In genomic region chr1:111629190-111629954, GRCh38 we compare ENCODE assay signal across 16 cellular contexts. TPM values are rescaled to one million over a fixed set of nuclear protein-coding genes. Genes with fewer than 3 reads are reported as not detected.
DNase-seq lines count a peak whose midpoint lies in the region; ATAC-seq, FAIRE-seq and TF ChIP-seq lines count a peak whose summit lies in the region.
"Had no signal": no experiment of that assay in that cellular context is flagged by ENCODE, and none has a peak within 500 bp of the region (broad histone marks: within the 10 kb centered on the region; RNA-seq: fewer than 3 reads in every experiment).

No MANE protein-coding gene starts in this region.

- H3K4me1 Mint-ChIP-seq in T-helper 2 cell treated with Interferon-gamma antibody and Interleukin-4, amounts not matched to agents 5 μg/mL and 100 μg/mL, for 36 hours (ENCODE audit: low read depth): peaks cover 73% of the 10 kb centered on the region
- H3K4me1 Mint-ChIP-seq in activated CD8-positive, alpha-beta T cell treated with anti-CD3 and anti-CD28 coated beads, Interleukin-2, amount 10 ng/mL, durations not matched to agents 7 days and 5 days (ENCODE audit: low read depth): peaks cover 76% of the 10 kb centered on the region
- H3K4me1 Mint-ChIP-seq in natural killer cell treated with Interleukin-12 subunit alpha and Interleukin-12 subunit beta and Interleukin-15 and Interleukin-18, amount 100 ng/mL, for 72 hours (ENCODE audit: low read depth in 2 of 2): peaks cover 50 to 76% of the 10 kb centered on the region in 2 donors

- H3K27ac ChIP-seq in tibial nerve: no peak overlapping the region
- H3K27ac ChIP-seq: prostate gland had no signal

- TF ChIP-seq EP300 in tibial nerve (IDR thresholded peaks at IDR 0.05): no peak

- H3K9me3 ChIP-seq in tibial nerve: no peaks in the 10 kb centered on the region
- H3K9me3 ChIP-seq: prostate gland had no signal

- no peaks in the 10 kb centered on the region for H3K36me3 ChIP-seq in tibial nerve
- H3K36me3 ChIP-seq: prostate gland had no signal

- peak overlapping the region; percentile 62 for H3K4me3 Mint-ChIP-seq in T-helper 2 cell treated with Interferon-gamma antibody and Interleukin-4, amounts not matched to agents 5 μg/mL and 100 μg/mL, for 36 hours
- H3K4me3 Mint-ChIP-seq in activated CD8-positive, alpha-beta T cell treated with anti-CD3 and anti-CD28 coated beads, Interleukin-2, amount 10 ng/mL, durations not matched to agents 7 days and 5 days: peak overlapping the region; percentile 47
- peak overlapping the region; percentile 32 for H3K4me3 Mint-ChIP-seq in natural killer cell treated with Interleukin-12 subunit alpha and Interleukin-12 subunit beta and Interleukin-15 and Interleukin-18, amount 100 ng/mL, for 72 hours
- H3K4me3 Mint-ChIP-seq: brain had no signal

- no peak for ATAC-seq in activated CD8-positive, alpha-beta T cell treated with anti-CD3 and anti-CD28 coated beads, Interleukin-2, amount 10 ng/mL, durations not matched to agents 7 days and 5 days
- ATAC-seq in natural killer cell treated with Interleukin-12 subunit alpha and Interleukin-12 subunit beta and Interleukin-15 and Interleukin-18, amount 100 ng/mL, for 72 hours: no peak
- ATAC-seq: Panc1, SK-N-SH treated with all-trans-retinoic acid at 6 μM for 48 hours had no signal

- peak overlapping the region; percentile 67 for H3K27ac Mint-ChIP-seq in T-helper 2 cell treated with Interferon-gamma antibody and Interleukin-4, amounts not matched to agents 5 μg/mL and 100 μg/mL, for 36 hours
- peak overlapping the region; percentile 70 for H3K27ac Mint-ChIP-seq in activated CD8-positive, alpha-beta T cell treated with anti-CD3 and anti-CD28 coated beads, Interleukin-2, amount 10 ng/mL, durations not matched to agents 7 days and 5 days
- H3K27ac Mint-ChIP-seq in natural killer cell treated with Interleukin-12 subunit alpha and Interleukin-12 subunit beta and Interleukin-15 and Interleukin-18, amount 100 ng/mL, for 72 hours: peak overlapping the region; percentile 26 to 66
- H3K27ac Mint-ChIP-seq: brain had no signal

- no peak for DNase-seq in T-helper 2 cell treated with Interferon-gamma antibody and Interleukin-4, amounts not matched to agents 5 μg/mL and 100 μg/mL, for 36 hours (ENCODE audit: low spot score)
- no peak for DNase-seq in T-helper 2 cell
- DNase-seq in GM19239 (ENCODE audit: insufficient read length, low spot score): no peak
- DNase-seq in activated CD8-positive, alpha-beta T cell treated with anti-CD3 and anti-CD28 coated beads, Interleukin-2, amount 10 ng/mL, durations not matched to agents 7 days and 5 days: no peak
- no peak for DNase-seq in natural killer cell treated with Interleukin-12 subunit alpha and Interleukin-12 subunit beta and Interleukin-15 and Interleukin-18, amount 100 ng/mL, for 72 hours (ENCODE audit: low spot score)
- no peak for DNase-seq in pons (ENCODE audit: low spot score)
- DNase-seq in tibial nerve (ENCODE audit: low spot score in 2 of 2): no peak
- no peak for DNase-seq in Ammon's horn (ENCODE audit: low spot score)
- DNase-seq: 8988T; NCI-H187; NCI-H526; stimulated activated CD4-positive, alpha-beta T cell treated with anti-CD3 and anti-CD28 coated beads, Interleukin-12 subunit alpha, Interleukin-12 subunit beta, amount 100 ng/mL, for 4 hours had no signal

- WGBS in tibial nerve, 2 donors: 69 to 75% methylated on average over 4 of the region's 4 CpGs

- H3K4me1 ChIP-seq in tibial nerve: peaks cover 0 to 94% (median 56%) of the 10 kb centered on the region in 4 donors
- H3K4me1 ChIP-seq: prostate gland had no signal

- no peak overlapping the region for H3K4me3 ChIP-seq in tibial nerve
- H3K4me3 ChIP-seq: prostate gland had no signal

- peaks cover 26% of the 10 kb centered on the region for H3K36me3 Mint-ChIP-seq in T-helper 2 cell treated with Interferon-gamma antibody and Interleukin-4, amounts not matched to agents 5 μg/mL and 100 μg/mL, for 36 hours (ENCODE audit: low read depth)
- H3K36me3 Mint-ChIP-seq in activated CD8-positive, alpha-beta T cell treated with anti-CD3 and anti-CD28 coated beads, Interleukin-2, amount 10 ng/mL, durations not matched to agents 7 days and 5 days (ENCODE audit: low read depth): peaks cover 35% of the 10 kb centered on the region
- no peaks in the 10 kb centered on the region for H3K36me3 Mint-ChIP-seq in natural killer cell treated with Interleukin-12 subunit alpha and Interleukin-12 subunit beta and Interleukin-15 and Interleukin-18, amount 100 ng/mL, for 72 hours

- H3K27me3 Mint-ChIP-seq in T-helper 2 cell treated with Interferon-gamma antibody and Interleukin-4, amounts not matched to agents 5 μg/mL and 100 μg/mL, for 36 hours (ENCODE audit: low read depth): no peaks in the 10 kb centered on the region
- H3K27me3 Mint-ChIP-seq in activated CD8-positive, alpha-beta T cell treated with anti-CD3 and anti-CD28 coated beads, Interleukin-2, amount 10 ng/mL, durations not matched to agents 7 days and 5 days (ENCODE audit: low read depth): no peaks in the 10 kb centered on the region
- H3K27me3 Mint-ChIP-seq in natural killer cell treated with Interleukin-12 subunit alpha and Interleukin-12 subunit beta and Interleukin-15 and Interleukin-18, amount 100 ng/mL, for 72 hours: no peaks in the 10 kb centered on the region
- H3K27me3 Mint-ChIP-seq: brain had no signal

- POLR2A ChIA-PET in activated CD8-positive, alpha-beta T cell treated with anti-CD3 and anti-CD28 coated beads, Interleukin-2, amount 10 ng/mL, durations not matched to agents 7 days and 5 days (lab: Charles Lee): interaction anchor here (1.8 to 2.0 kb wide), 3 partner anchors 10 to 121 kb away, joined by 4 to 8 read pairs (median 8); no protein-coding TSS in a partner anchor

- FAIRE-seq in GM19239 (lab: Jason Lieb, UNC): peak; percentile 54

- no peak for TF ChIP-seq CTCF in tibial nerve (IDR thresholded peaks at IDR 0.05)

- no peaks in the 10 kb centered on the region for H3K27me3 ChIP-seq in tibial nerve

- CTCF ChIA-PET in activated CD8-positive, alpha-beta T cell treated with anti-CD3 and anti-CD28 coated beads, Interleukin-2, amount 10 ng/mL, durations not matched to agents 7 days and 5 days (lab: Charles Lee): interaction anchor here (0.9 to 6.0 kb wide), 6 partner anchors 36 to 120 kb away, joined by 3 to 48 read pairs (median 4); no protein-coding TSS in a partner anchor

- no peak for TF ChIP-seq POLR2A in tibial nerve (IDR thresholded peaks at IDR 0.05)

- H3K9me3 Mint-ChIP-seq in T-helper 2 cell treated with Interferon-gamma antibody and Interleukin-4, amounts not matched to agents 5 μg/mL and 100 μg/mL, for 36 hours: no peaks in the 10 kb centered on the region
- no peaks in the 10 kb centered on the region for H3K9me3 Mint-ChIP-seq in activated CD8-positive, alpha-beta T cell treated with anti-CD3 and anti-CD28 coated beads, Interleukin-2, amount 10 ng/mL, durations not matched to agents 7 days and 5 days (ENCODE audit: insufficient read depth)
- H3K9me3 Mint-ChIP-seq in natural killer cell treated with Interleukin-12 subunit alpha and Interleukin-12 subunit beta and Interleukin-15 and Interleukin-18, amount 100 ng/mL, for 72 hours: no peaks in the 10 kb centered on the region
- H3K9me3 Mint-ChIP-seq: brain had no signal

RNA-seq across cellular contexts. Expression of gene RAP1A, which starts 9.8 kb away (rescaled TPM):
- 100 to 1,000 TPM; 132 to 133 TPM for total RNA-seq in activated CD8-positive, alpha-beta T cell treated with anti-CD3 and anti-CD28 coated beads, Interleukin-2, amount 10 ng/mL, durations not matched to agents 7 days and 5 days
- 100 to 1,000 TPM in 1 of 2 donors, 10 to 100 TPM in 1; 97.8 to 138 TPM for total RNA-seq in natural killer cell treated with Interleukin-12 subunit alpha and Interleukin-12 subunit beta and Interleukin-15 and Interleukin-18, amount 100 ng/mL, for 72 hours
- total RNA-seq in tibial nerve: 10 to 100 TPM; 45.5 to 48.7 (median 46.8) TPM
